Comparison of ENCODE assay signal across 10 cellular contexts in genomic region chr1:234912541-234913312, GRCh38.
DNase-seq lines count a peak whose midpoint lies in the region; ATAC-seq and TF ChIP-seq lines count a peak whose summit lies in the region.
"Had no signal": no experiment of that assay in that cellular context is flagged by ENCODE, and none has a peak within 500 bp of the region (broad histone marks: within the 10 kb centered on the region; RNA-seq: fewer than 3 reads in every experiment).

No MANE protein-coding gene starts in this region.

- 72 to 90% (median 79%) methylated on average over 6 to 10 of the region's 10 CpGs for WGBS in adrenal gland, 4 donors

- intact Hi-C loops in gastrocnemius medialis (cut with DNase I; ENCODE audit: low total_unique reads), result loop anchor here (5.0 to 10.0 kb wide), 2 partner anchors 85 to 162 kb away; no protein-coding TSS in a partner anchor
- intact Hi-C loops in uterus (cut with DNase I; ENCODE audit: low total_unique reads), result no loop called here
- intact Hi-C loops in adrenal gland (cut with DNase I), result no loop called here

- H3K27ac ChIP-seq in KOPT-K1 (ENCODE audit: low read depth, low read length, poor library complexity, severe bottlenecking) (peak overlapping the region; percentile 59), gastrocnemius medialis (peak overlapping the region; percentile 59 to 94 (median 91)), uterus (peak overlapping the region in 1 of 2 donors; percentile 38), adrenal gland (peak overlapping the region in 1 of 5 donors; percentile 65)

- in situ Hi-C loops in gastrocnemius medialis (cut with MboI; ENCODE audit: low sequenced_read_pairs in 4 of 4), result no loop called here

- H3K36me3 ChIP-seq in KOPT-K1 (ENCODE audit: insufficient read depth, low read length) (no peaks in the 10 kb centered on the region), gastrocnemius medialis (no peaks in the 10 kb centered on the region), uterus (no peaks in the 10 kb centered on the region), adrenal gland (replicated peaks in 1 of 2) (no peaks in the 10 kb centered on the region)

- H3K4me3 ChIP-seq in cardiac fibroblast (replicated peaks in 1 of 2; ENCODE audit: low read depth in 2 of 2, low read length in 2 of 2) (no peak overlapping the region), gastrocnemius medialis (no peak overlapping the region), uterus (no peak overlapping the region), adrenal gland (no peak overlapping the region)

- H3K27me3 ChIP-seq in gastrocnemius medialis, result no peaks in the 10 kb centered on the region
- no peaks in the 10 kb centered on the region for H3K27me3 ChIP-seq in uterus
- no peaks in the 10 kb centered on the region for H3K27me3 ChIP-seq in adrenal gland

- peaks cover 46 to 53% of the 10 kb centered on the region in 2 donors for H3K4me1 ChIP-seq in gastrocnemius medialis
- peaks cover 0 to 9% of the 10 kb centered on the region in 2 donors for H3K4me1 ChIP-seq in uterus
- peaks cover 0 to under 1% of the 10 kb centered on the region in 2 donors for H3K4me1 ChIP-seq in adrenal gland (replicated peaks in 1 of 2)

- TF ChIP-seq CTCF in cardiac fibroblast (IDR thresholded peaks at IDR 0.05; ENCODE audit: low read depth, low read length), result peak; percentile 1
- TF ChIP-seq CTCF in gastrocnemius medialis (IDR thresholded peaks at IDR 0.05 in 4 of 5, conservative IDR thresholded peaks at IDR 0.05 in 1 of 5), result peak in 3 of 5 experiments; percentile 25 to 41 (median 30)
- TF ChIP-seq CTCF in uterus (IDR thresholded peaks at IDR 0.05), result no peak
- no peak for TF ChIP-seq CTCF in adrenal gland (IDR thresholded peaks at IDR 0.05)

- TF ChIP-seq POLR2A in gastrocnemius medialis (IDR thresholded peaks at IDR 0.05) (no peak), uterus (IDR thresholded peaks at IDR 0.05) (no peak), adrenal gland (IDR thresholded peaks at IDR 0.05) (no peak)

- ATAC-seq in gastrocnemius medialis, result no peak
- ATAC-seq: left colon had no signal

- peak in 1 of 2 donors; percentile 40 for DNase-seq in cardiac fibroblast (ENCODE audit: low read depth in 2 of 2)
- DNase-seq in iris pigment epithelial cell (ENCODE audit: low read depth), result peak; percentile 15
- DNase-seq in gastrocnemius medialis, result no peak
- DNase-seq in GM03348 (ENCODE audit: low spot score), result no peak
- no peak for DNase-seq in uterus
- DNase-seq in DMS79 treated with DMSO at 0.1 percent for 48 hours (lab: John Stamatoyannopoulos, UW), result no peak
- no peak for DNase-seq in adrenal gland
- DNase-seq: activated CD8-positive, alpha-beta memory T cell treated with anti-CD3 and anti-CD28 coated beads for 24 hours had no signal

- H3K9me3 ChIP-seq in KOPT-K1 (ENCODE audit: insufficient read depth, low read length, poor library complexity, severe bottlenecking), result no peaks in the 10 kb centered on the region
- no peaks in the 10 kb centered on the region for H3K9me3 ChIP-seq in gastrocnemius medialis
- no peaks in the 10 kb centered on the region for H3K9me3 ChIP-seq in uterus
- H3K9me3 ChIP-seq in adrenal gland (replicated peaks in 1 of 3), result no peaks in the 10 kb centered on the region

Comparison
In these comparisons a context has a peak if more than half of its experiments do, and no peak if none do; other contexts are left out.
1. CTCF ChIP-seq: peak in cardiac fibroblast (single experiment) and gastrocnemius medialis (3 of 5); none in uterus (0 of 4) and adrenal gland (0 of 6).